In genomic region chr2:121095257-121096080, GRCh38 we compare ENCODE assay signal across 7 cellular contexts.
A peak's percentile ranks its signal among the peaks of the same experiment; 100 is the strongest.
DNase-seq lines count a peak whose midpoint lies in the region; ATAC-seq and TF ChIP-seq lines count a peak whose summit lies in the region.

No MANE protein-coding gene starts in this region.

- H3K27ac Mint-ChIP-seq in GM23338 = no peak overlapping the region
- no peak overlapping the region for H3K27ac Mint-ChIP-seq in T-cell

- H3K9me3 Mint-ChIP-seq in GM23338 (peaks cover 10% of the 10 kb centered on the region; the same call in 2 of the 3 replicates), T-cell (no peaks in the 10 kb centered on the region)

- TF ChIP-seq POLR2A in stomach (IDR thresholded peaks at IDR 0.05) = no peak

- WGBS in stomach, 5 donors = 28 to 35% (median 33%) methylated on average over 16 to 19 of the region's 19 CpGs

- TF ChIP-seq CTCF in DOHH2 (IDR thresholded peaks at IDR 0.05; ENCODE audit: low read depth, low read length, poor library complexity, severe bottlenecking) = peak; percentile 63
- TF ChIP-seq CTCF in GM23338 (conservative IDR thresholded peaks at IDR 0.05; ENCODE audit: low read depth in 2 of 2) = peak; percentile 70 to 98
- TF ChIP-seq CTCF in stomach (IDR thresholded peaks at IDR 0.05) = peak in 5 of 7 experiments; percentile 70 to 93 (median 75)

- H3K4me1 Mint-ChIP-seq in GM23338 (peaks cover 4% of the 10 kb centered on the region), T-cell (no peaks in the 10 kb centered on the region)

- no peaks in the 10 kb centered on the region for H3K9me3 ChIP-seq in DOHH2 (ENCODE audit: control insufficient read depth, insufficient read depth, low read length)
- H3K9me3 ChIP-seq in stomach = peaks cover 0 to 3% (median 0%) of the 10 kb centered on the region in 4 donors

- H3K27ac ChIP-seq in DOHH2 (ENCODE audit: low read depth, low read length) = no peak overlapping the region
- no peak overlapping the region for H3K27ac ChIP-seq in GM23338 (ENCODE audit: low read depth)
- no peak overlapping the region for H3K27ac ChIP-seq in stomach

- H3K4me3 ChIP-seq in DOHH2 (ENCODE audit: low read length) (no peak overlapping the region), GM23338 (no peak overlapping the region), stomach (no peak overlapping the region)

- intact Hi-C loops in stomach (cut with DNase I; ENCODE audit: low total_unique reads) = loop anchor here (10.0 kb wide), 1 partner anchor 259 kb away; no protein-coding TSS in a partner anchor

- peak overlapping the region; percentile 84; the same call in 1 of the 2 replicates for H2AFZ ChIP-seq in GM23338

- POLR2A ChIA-PET in T-cell (lab: Charles Lee) = no interaction called here

- H3K27me3 ChIP-seq in DOHH2 (ENCODE audit: control insufficient read depth, low read length) (no peaks in the 10 kb centered on the region), GM23338 (ENCODE audit: insufficient read depth) (no peaks in the 10 kb centered on the region), stomach (peaks cover 0 to under 1% (median 0%) of the 10 kb centered on the region in 3 donors)

- no peaks in the 10 kb centered on the region for H4K20me1 ChIP-seq in DOHH2 (ENCODE audit: control insufficient read depth, insufficient read depth, low read depth, low read length)
- H4K20me1 ChIP-seq in GM23338 (replicated peaks; ENCODE audit: insufficient read depth) = no peaks in the 10 kb centered on the region

- no peaks in the 10 kb centered on the region for H3K36me3 ChIP-seq in DOHH2 (ENCODE audit: control insufficient read depth, low read length)
- H3K36me3 ChIP-seq in GM23338 (ENCODE audit: insufficient read depth) = no peaks in the 10 kb centered on the region
- H3K36me3 ChIP-seq in stomach = no peaks in the 10 kb centered on the region

- no peaks in the 10 kb centered on the region for H3K4me1 ChIP-seq in DOHH2 (ENCODE audit: control insufficient read depth, low read length)
- H3K4me1 ChIP-seq in GM23338 (ENCODE audit: insufficient read depth) = no peaks in the 10 kb centered on the region
- H3K4me1 ChIP-seq in stomach = peaks cover 0 to 30% (median 10%) of the 10 kb centered on the region in 4 donors

- peaks cover 15% of the 10 kb centered on the region for H3K27me3 Mint-ChIP-seq in GM23338 (ENCODE audit: insufficient read depth, low read depth, poor library complexity)
- H3K27me3 Mint-ChIP-seq in T-cell = peaks cover 3 to 8% of the 10 kb centered on the region in 2 donors

- peak; percentile 93 for ATAC-seq in GM23338
- no peak for ATAC-seq in T-cell (replicated peaks in 1 of 4)

- H3K36me3 Mint-ChIP-seq in GM23338 (ENCODE audit: low read depth) (peaks cover 3% of the 10 kb centered on the region; the same call in 1 of the 3 replicates), T-cell (no peaks in the 10 kb centered on the region)

- no peak overlapping the region for H3K4me2 ChIP-seq in DOHH2 (ENCODE audit: low read length)
- no peak overlapping the region for H3K4me2 ChIP-seq in GM23338

- CTCF ChIA-PET in T-cell (lab: Charles Lee) = interaction anchor here in 1 of 2 donors (0.8 kb wide), 1 partner anchor 15 kb away, joined by 3 read pairs; no protein-coding TSS in a partner anchor

- H3F3A ChIP-seq in DOHH2 (ENCODE audit: control insufficient read depth, insufficient read depth) = no peaks in the 10 kb centered on the region
- no peaks in the 10 kb centered on the region for H3F3A ChIP-seq in GM23338 (replicated peaks; ENCODE audit: low read depth)

- peak; percentile 90 for DNase-seq in GM23338 (ENCODE audit: low spot score)
- peak; percentile 88 for DNase-seq in NCI-H2196 (lab: John Stamatoyannopoulos, UW; ENCODE audit: unreplicated experiment)
- peak in 34 of 56 donors; percentile 5 to 72 (median 34) for DNase-seq in amygdala (lab: John Stamatoyannopoulos, UW)
- DNase-seq in hypothalamus (lab: John Stamatoyannopoulos, UW) = peak in 36 of 51 donors; percentile 6 to 69 (median 40)
- DNase-seq in stomach = peak; percentile 83
- DNase-seq in T-cell = no peak

- TF ChIP-seq EP300 in stomach (IDR thresholded peaks at IDR 0.05) = no peak

- no peak overlapping the region; the same call in 2 of the 3 replicates for H3K4me3 Mint-ChIP-seq in GM23338
- H3K4me3 Mint-ChIP-seq in T-cell = no peak overlapping the region

- H3K79me2 ChIP-seq in DOHH2 (ENCODE audit: control insufficient read depth, low read length) = no peaks in the 10 kb centered on the region
- H3K79me2 ChIP-seq in GM23338 (replicated peaks; ENCODE audit: insufficient read depth) = no peaks in the 10 kb centered on the region

- H3K9me2 ChIP-seq in DOHH2 (replicated peaks; ENCODE audit: control insufficient read depth, low read length) (no peaks in the 10 kb centered on the region), GM23338 (ENCODE audit: insufficient read depth) (no peaks in the 10 kb centered on the region)

TF ChIP-seq in GM23338, 12 proteins besides CTCF, POLR2A, EP300 and RAD21:
- 0 out of 2 replicates have a peak, but pooled peaks have one; percentile 4 for TF ChIP-seq ZNF462 (CRISPR knock-in tag; IDR thresholded peaks at IDR 0.05)
- no peak for TF ChIP-seq ZNF331 (CRISPR knock-in tag; IDR thresholded peaks at IDR 0.05; ENCODE audit: low read depth)
TF ChIP-seq in GM23338: peak in this region for 1.

Comparison
In these comparisons a context has a peak if more than half of its experiments do, and no peak if none do; other contexts are left out.
1. DNase-seq: peak in GM23338 (single experiment), NCI-H2196 (single experiment), amygdala (34 of 56), hypothalamus (36 of 51) and stomach (single experiment); none in T-cell (0 of 34).
2. Peak in every context shown above with its lines, with median percentiles within 50 percentile points of each other: CTCF ChIP-seq.